Comparison of ENCODE assay signal across 7 cellular contexts in genomic region chr10:29610331-29610730, GRCh38. TPM values are rescaled to one million over a fixed set of nuclear protein-coding genes. Genes with fewer than 3 reads are reported as not detected.
A peak's percentile ranks its signal among the peaks of the same experiment; 100 is the strongest.
DNase-seq lines count a peak whose midpoint lies in the region; ATAC-seq and TF ChIP-seq lines count a peak whose summit lies in the region.
"Not testable (repeated sequence)": the region's sequence is repeated elsewhere in the genome, so short reads cannot be mapped to it uniquely, and the experiment has no call there.

No MANE protein-coding gene starts in this region.

- not testable (repeated sequence) for TF ChIP-seq POLR2A in gastroesophageal sphincter (IDR thresholded peaks at IDR 0.05); thyroid gland (IDR thresholded peaks at IDR 0.05)

- not testable (repeated sequence) for TF ChIP-seq CTCF in gastroesophageal sphincter (IDR thresholded peaks at IDR 0.05); neural progenitor cell (IDR thresholded peaks at IDR 0.05); thyroid gland (IDR thresholded peaks at IDR 0.05)

- peaks cover 11% of the 10 kb centered on the region for H3K79me2 ChIP-seq in neural progenitor cell (ENCODE audit: low read depth)

- not testable (repeated sequence) for H3K9me3 Mint-ChIP-seq in activated naive CD4-positive, alpha-beta T cell treated with anti-CD3 and anti-CD28 coated beads, Interleukin-2, amount 50 U/mL, for 72 hours; neural progenitor cell; stimulated activated effector memory CD8-positive, alpha-beta T cell treated with anti-CD3 and anti-CD28 coated beads, Interleukin-12 subunit alpha, Interleukin-12 subunit beta, amount 100 ng/mL, for 72 hours

- not testable (repeated sequence) for H4K20me1 ChIP-seq in neural progenitor cell (ENCODE audit: low read depth)

- ATAC-seq in activated naive CD4-positive, alpha-beta T cell treated with anti-CD3 and anti-CD28 coated beads, Interleukin-2, amount 50 U/mL, for 72 hours; gastroesophageal sphincter; left lobe of liver; stimulated activated effector memory CD8-positive, alpha-beta T cell treated with anti-CD3 and anti-CD28 coated beads, Interleukin-12 subunit alpha, Interleukin-12 subunit beta, amount 100 ng/mL, for 72 hours: not testable (repeated sequence)

- H3K9ac ChIP-seq in neural progenitor cell; rectal smooth muscle tissue (ENCODE audit: low read length): not testable (repeated sequence)

- H3F3A ChIP-seq in neural progenitor cell (ENCODE audit: low read depth) = not testable (repeated sequence)

- not testable (repeated sequence) for H3K4me3 ChIP-seq in gastroesophageal sphincter; neural progenitor cell; rectal smooth muscle tissue (ENCODE audit: low read length); thyroid gland (replicated peaks in 1 of 3)

- not testable (repeated sequence) for TF ChIP-seq EP300 in gastroesophageal sphincter (IDR thresholded peaks at IDR 0.05)

- WGBS in gastroesophageal sphincter (ENCODE audit: low coverage in 1 of 2), 2 donors = 77 to 88% methylated on average over 3 of the region's 3 CpGs
- WGBS in thyroid gland, 2 donors = 40 to 51% methylated on average over 3 of the region's 3 CpGs

- peaks cover 17% of the 10 kb centered on the region for H3K4me1 Mint-ChIP-seq in neural progenitor cell
- peaks cover 18% of the 10 kb centered on the region for H3K4me1 Mint-ChIP-seq in stimulated activated effector memory CD8-positive, alpha-beta T cell treated with anti-CD3 and anti-CD28 coated beads, Interleukin-12 subunit alpha, Interleukin-12 subunit beta, amount 100 ng/mL, for 72 hours

- not testable (repeated sequence) for H3K4me2 ChIP-seq in neural progenitor cell

- not testable (repeated sequence) for H3K9me3 ChIP-seq in gastroesophageal sphincter; neural progenitor cell (ENCODE audit: low read depth); thyroid gland

- H3K27ac ChIP-seq in gastroesophageal sphincter (peak overlapping the region in 3 of 4 donors; percentile 48 to 64 (median 58)), rectal smooth muscle tissue (ENCODE audit: low read depth, low read length) (peak overlapping the region; percentile 21), thyroid gland (peak overlapping the region; percentile 39 to 52 (median 41))
- not testable (repeated sequence) for H3K27ac ChIP-seq in neural progenitor cell

- peak overlapping the region; percentile 9 to 11 for H3K27ac Mint-ChIP-seq in activated naive CD4-positive, alpha-beta T cell treated with anti-CD3 and anti-CD28 coated beads, Interleukin-2, amount 50 U/mL, for 72 hours
- H3K27ac Mint-ChIP-seq in neural progenitor cell = peak overlapping the region; percentile 20
- peak overlapping the region; percentile 66 for H3K27ac Mint-ChIP-seq in stimulated activated effector memory CD8-positive, alpha-beta T cell treated with anti-CD3 and anti-CD28 coated beads, Interleukin-12 subunit alpha, Interleukin-12 subunit beta, amount 100 ng/mL, for 72 hours

- intact Hi-C loops in thyroid gland (cut with DNase I) = not testable (repeated sequence)

- not testable (repeated sequence) for H3K4me3 Mint-ChIP-seq in neural progenitor cell; stimulated activated effector memory CD8-positive, alpha-beta T cell treated with anti-CD3 and anti-CD28 coated beads, Interleukin-12 subunit alpha, Interleukin-12 subunit beta, amount 100 ng/mL, for 72 hours

- H3K36me3 Mint-ChIP-seq in activated naive CD4-positive, alpha-beta T cell treated with anti-CD3 and anti-CD28 coated beads, Interleukin-2, amount 50 U/mL, for 72 hours = peaks cover 18 to 24% of the 10 kb centered on the region in 2 donors
- H3K36me3 Mint-ChIP-seq in neural progenitor cell = peaks cover 10% of the 10 kb centered on the region
- H3K36me3 Mint-ChIP-seq in stimulated activated effector memory CD8-positive, alpha-beta T cell treated with anti-CD3 and anti-CD28 coated beads, Interleukin-12 subunit alpha, Interleukin-12 subunit beta, amount 100 ng/mL, for 72 hours = not testable (repeated sequence)

- H3K27me3 Mint-ChIP-seq in neural progenitor cell (ENCODE audit: insufficient read depth, low read depth) = not testable (repeated sequence)

- peaks cover 0 to 15% of the 10 kb centered on the region in 2 donors for H3K36me3 ChIP-seq in gastroesophageal sphincter
- not testable (repeated sequence) for H3K36me3 ChIP-seq in neural progenitor cell; rectal smooth muscle tissue (ENCODE audit: control insufficient read depth, insufficient read depth, low read length); thyroid gland

- not testable (repeated sequence) for DNase-seq in activated naive CD4-positive, alpha-beta T cell treated with anti-CD3 and anti-CD28 coated beads, Interleukin-2, amount 50 U/mL, for 72 hours (ENCODE audit: low spot score in 2 of 2); neural progenitor cell (ENCODE audit: low spot score); stimulated activated effector memory CD8-positive, alpha-beta T cell treated with anti-CD3 and anti-CD28 coated beads, Interleukin-12 subunit alpha, Interleukin-12 subunit beta, amount 100 ng/mL, for 72 hours (ENCODE audit: low spot score in 2 of 2)
- DNase-seq in left lobe of liver (ENCODE audit: low spot score) = peak; percentile 0
- peak; percentile 70 to 73 for DNase-seq in thyroid gland

- peaks cover 5 to 84% (median 36%) of the 10 kb centered on the region in 3 donors for H3K4me1 ChIP-seq in gastroesophageal sphincter
- H3K4me1 ChIP-seq in neural progenitor cell = not testable (repeated sequence)
- H3K4me1 ChIP-seq in rectal smooth muscle tissue (ENCODE audit: control insufficient read depth, insufficient read depth, low read length) = peaks cover 21% of the 10 kb centered on the region
- peaks cover 31 to 35% of the 10 kb centered on the region in 2 donors for H3K4me1 ChIP-seq in thyroid gland

- H3K27me3 ChIP-seq in gastroesophageal sphincter; neural progenitor cell; rectal smooth muscle tissue (ENCODE audit: control insufficient read depth, insufficient read depth, low read length); thyroid gland: not testable (repeated sequence)

- H2AFZ ChIP-seq in neural progenitor cell (replicated peaks) = not testable (repeated sequence)

RNA-seq across cellular contexts. Expression of gene SVIL, which starts 24.4 kb away (rescaled TPM):
- 10 to 100 TPM in 1 of 2 donors, 1 to 10 TPM in 1; 7.4 to 12.4 TPM for total RNA-seq in activated naive CD4-positive, alpha-beta T cell treated with anti-CD3 and anti-CD28 coated beads, Interleukin-2, amount 50 U/mL, for 72 hours
- total RNA-seq in gastroesophageal sphincter = 1,000 to 10,000 TPM in 2 of 4 donors, 100 to 1,000 TPM in 2; 585 to 1,262 (median 942) TPM
- 16.2 TPM for total RNA-seq in left lobe of liver
- total RNA-seq in neural progenitor cell (ENCODE audit: low replicate concordance) = 21.6 and 25.1 TPM in 2 replicates
- total RNA-seq in thyroid gland = 100 to 1,000 TPM in 2 of 4 donors, 10 to 100 TPM in 2; 59.9 to 211 (median 134) TPM

Comparison
In these comparisons a context has a peak if more than half of its experiments do, and no peak if none do; other contexts are left out.
1. H3K27ac Mint-ChIP-seq: peak in every context shown above with its lines; median percentile 66 in stimulated activated effector memory CD8-positive, alpha-beta T cell treated with anti-CD3 and anti-CD28 coated beads, Interleukin-12 subunit alpha, Interleukin-12 subunit beta, amount 100 ng/mL, for 72 hours; 20 in neural progenitor cell; 10 in activated naive CD4-positive, alpha-beta T cell treated with anti-CD3 and anti-CD28 coated beads, Interleukin-2, amount 50 U/mL, for 72 hours.